Comparison of ENCODE assay signal across 25 cellular contexts in genomic region chr16:82252582-82252981, GRCh38.
"Had no signal": no experiment of that assay in that cellular context is flagged by ENCODE, and none has a peak within 500 bp of the region (broad histone marks: within the 10 kb centered on the region; RNA-seq: fewer than 3 reads in every experiment).

No MANE protein-coding gene starts in this region.

- H2AFZ ChIP-seq: hepatocyte, neural progenitor cell, parathyroid adenoma had no signal

- H3K9me3 ChIP-seq: left ventricle myocardium inferior, neutrophil, spleen, stomach, testis, tibial artery, uterus had no signal

- H3K27ac ChIP-seq: hepatocyte, left ventricle myocardium inferior, neural progenitor cell, neutrophil, parathyroid adenoma, spleen, stomach, testis, tibial artery, uterus had no signal

- DNase-seq: islet precursor cell; left ventricle myocardium inferior; mesendoderm; naive B cell; natural killer cell; nephron progenitor cell; occipital lobe; retina; right cardiac atrium; small intestine; spleen; stimulated activated CD4-positive, alpha-beta T cell treated with anti-CD3 and anti-CD28 coated beads, Interleukin-4, amount 100 ng/mL, for 24 hours; stimulated activated CD8-positive, alpha-beta memory T cell treated with anti-CD3 and anti-CD28 coated beads, Interleukin-4, amount 100 ng/mL, for 48 hours; stimulated activated naive B cell treated with anti-CD40 and anti-IgM and Interleukin-4, amounts not matched to agents 10 μg/mL and 1 μg/mL and 100 μg/mL, for 72 hours; stimulated activated naive CD8-positive, alpha-beta T cell treated with anti-CD3 and anti-CD28 coated beads, Interleukin-15, Interleukin-2, amounts not matched to agents 100 U/mL and 50 U/mL, for 24 hours; stomach; testis; tibial artery; uterus had no signal

- H3K4me3 ChIP-seq: hepatocyte, left ventricle myocardium inferior, lung, neural progenitor cell, spleen, stomach, testis, tibial artery, uterus had no signal

- H3K79me2 ChIP-seq: hepatocyte, parathyroid adenoma had no signal

- H3K36me3 ChIP-seq: left ventricle myocardium inferior, neural progenitor cell, neutrophil, spleen, stomach, tibial artery, uterus had no signal

- H3K4me2 ChIP-seq: hepatocyte, neural progenitor cell had no signal

- H3K4me1 ChIP-seq: left ventricle myocardium inferior, neural progenitor cell, parathyroid adenoma, spleen, testis, tibial artery, uterus had no signal

- H3K9ac ChIP-seq: neural progenitor cell, parathyroid adenoma had no signal

- ATAC-seq: natural killer cell; right cardiac atrium; sciatic nerve; stimulated activated naive B cell treated with anti-CD40 and anti-IgM and Interleukin-4, amounts not matched to agents 10 μg/mL and 1 μg/mL and 100 μg/mL, for 72 hours; stimulated activated naive CD8-positive, alpha-beta T cell treated with anti-CD3 and anti-CD28 coated beads, Interleukin-15, Interleukin-2, amounts not matched to agents 100 U/mL and 50 U/mL, for 24 hours had no signal

- H3K27me3 ChIP-seq: hepatocyte, neural progenitor cell, neutrophil, stomach, testis, tibial artery, uterus had no signal
